19 cellular contexts compared by ENCODE assay signal in the genomic region with DNA sequence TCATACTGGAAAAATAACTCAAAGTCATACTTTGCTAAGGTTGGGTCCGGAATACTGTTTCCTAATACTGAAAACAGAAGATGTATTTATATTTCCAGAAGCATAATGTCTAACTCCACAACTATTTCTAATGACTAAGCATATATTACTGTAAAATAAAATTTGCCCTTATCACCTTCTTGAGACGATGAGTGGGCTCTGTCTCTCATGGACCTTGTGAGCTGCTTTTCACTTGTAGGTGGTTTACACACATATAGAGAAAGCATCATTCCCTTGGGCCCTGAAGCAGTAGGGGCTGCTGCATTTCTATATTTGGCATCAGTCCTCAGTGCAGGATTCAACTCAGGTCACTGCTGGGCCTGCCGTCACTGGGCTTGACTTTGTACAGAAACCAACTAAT. TPM values are rescaled to one million over a fixed set of nuclear protein-coding genes. Genes with fewer than 3 reads are reported as not detected.
"Had no signal": no experiment of that assay in that cellular context is flagged by ENCODE, and none has a peak within 500 bp of the region (broad histone marks: within the 10 kb centered on the region; RNA-seq: fewer than 3 reads in every experiment).

No MANE protein-coding gene starts in this region.

- H3K36me3 Mint-ChIP-seq: activated CD4-positive, alpha-beta memory T cell treated with anti-CD3 and anti-CD28 coated beads for 36 hours; activated naive CD8-positive, alpha-beta T cell treated with anti-CD3 and anti-CD28 coated beads for 36 hours had no signal

- H3K27me3 Mint-ChIP-seq: activated CD4-positive, alpha-beta memory T cell treated with anti-CD3 and anti-CD28 coated beads for 36 hours; activated naive CD8-positive, alpha-beta T cell treated with anti-CD3 and anti-CD28 coated beads for 36 hours had no signal

- ATAC-seq: activated T-cell treated with anti-CD3 and anti-CD28 coated beads, Interleukin-2, amount 50 U/mL, for 4 hours; foreskin keratinocyte; left lobe of liver had no signal

- H3K9me3 Mint-ChIP-seq: activated CD4-positive, alpha-beta memory T cell treated with anti-CD3 and anti-CD28 coated beads for 36 hours; activated naive CD8-positive, alpha-beta T cell treated with anti-CD3 and anti-CD28 coated beads for 36 hours; activated T-cell treated with anti-CD3 and anti-CD28 coated beads, Interleukin-2, amount 50 U/mL, for 4 hours; nephron progenitor cell had no signal

- H3K27ac Mint-ChIP-seq: activated CD4-positive, alpha-beta memory T cell treated with anti-CD3 and anti-CD28 coated beads for 36 hours; activated naive CD8-positive, alpha-beta T cell treated with anti-CD3 and anti-CD28 coated beads for 36 hours; nephron progenitor cell had no signal

- H3K36me3 ChIP-seq: tibial nerve, vagina had no signal

- H3K27ac ChIP-seq: foreskin keratinocyte, skin epidermis, tibial nerve, vagina, VCaP had no signal

- H3K4me3 ChIP-seq: skin epidermis, tibial nerve, vagina had no signal

- DNase-seq: activated CD4-positive, alpha-beta memory T cell treated with anti-CD3 and anti-CD28 coated beads for 36 hours; activated gamma-delta T cell; activated naive CD8-positive, alpha-beta T cell treated with anti-CD3 and anti-CD28 coated beads for 36 hours; activated T-cell treated with anti-CD3 and anti-CD28 coated beads, Interleukin-2, amount 50 U/mL, for 4 hours; aorta; central memory CD4-positive, alpha-beta T cell; dermis blood vessel endothelial cell; erythroblast; foreskin keratinocyte; head of caudate nucleus; islet precursor cell; mesendoderm; nephron progenitor cell; T-helper 9 cell had no signal

- H3K4me1 Mint-ChIP-seq: activated naive CD8-positive, alpha-beta T cell treated with anti-CD3 and anti-CD28 coated beads for 36 hours; nephron progenitor cell had no signal

- H3K4me1 ChIP-seq: foreskin keratinocyte, tibial nerve, vagina had no signal

- H3K27me3 ChIP-seq: foreskin keratinocyte, tibial nerve, vagina had no signal

- H3K9me3 ChIP-seq: tibial nerve, vagina had no signal

- H3K4me3 Mint-ChIP-seq: activated CD4-positive, alpha-beta memory T cell treated with anti-CD3 and anti-CD28 coated beads for 36 hours; activated naive CD8-positive, alpha-beta T cell treated with anti-CD3 and anti-CD28 coated beads for 36 hours; activated T-cell treated with anti-CD3 and anti-CD28 coated beads, Interleukin-2, amount 50 U/mL, for 4 hours; nephron progenitor cell had no signal

RNA-seq across cellular contexts. Expression of a gene that starts 10.7 kb away (rescaled TPM):
- total RNA-seq: activated CD4-positive, alpha-beta memory T cell treated with anti-CD3 and anti-CD28 coated beads for 36 hours; activated T-cell treated with anti-CD3 and anti-CD28 coated beads, Interleukin-2, amount 50 U/mL, for 4 hours had no signal
